Comparison of ENCODE assay signal across 13 cellular contexts in the genomic region with DNA sequence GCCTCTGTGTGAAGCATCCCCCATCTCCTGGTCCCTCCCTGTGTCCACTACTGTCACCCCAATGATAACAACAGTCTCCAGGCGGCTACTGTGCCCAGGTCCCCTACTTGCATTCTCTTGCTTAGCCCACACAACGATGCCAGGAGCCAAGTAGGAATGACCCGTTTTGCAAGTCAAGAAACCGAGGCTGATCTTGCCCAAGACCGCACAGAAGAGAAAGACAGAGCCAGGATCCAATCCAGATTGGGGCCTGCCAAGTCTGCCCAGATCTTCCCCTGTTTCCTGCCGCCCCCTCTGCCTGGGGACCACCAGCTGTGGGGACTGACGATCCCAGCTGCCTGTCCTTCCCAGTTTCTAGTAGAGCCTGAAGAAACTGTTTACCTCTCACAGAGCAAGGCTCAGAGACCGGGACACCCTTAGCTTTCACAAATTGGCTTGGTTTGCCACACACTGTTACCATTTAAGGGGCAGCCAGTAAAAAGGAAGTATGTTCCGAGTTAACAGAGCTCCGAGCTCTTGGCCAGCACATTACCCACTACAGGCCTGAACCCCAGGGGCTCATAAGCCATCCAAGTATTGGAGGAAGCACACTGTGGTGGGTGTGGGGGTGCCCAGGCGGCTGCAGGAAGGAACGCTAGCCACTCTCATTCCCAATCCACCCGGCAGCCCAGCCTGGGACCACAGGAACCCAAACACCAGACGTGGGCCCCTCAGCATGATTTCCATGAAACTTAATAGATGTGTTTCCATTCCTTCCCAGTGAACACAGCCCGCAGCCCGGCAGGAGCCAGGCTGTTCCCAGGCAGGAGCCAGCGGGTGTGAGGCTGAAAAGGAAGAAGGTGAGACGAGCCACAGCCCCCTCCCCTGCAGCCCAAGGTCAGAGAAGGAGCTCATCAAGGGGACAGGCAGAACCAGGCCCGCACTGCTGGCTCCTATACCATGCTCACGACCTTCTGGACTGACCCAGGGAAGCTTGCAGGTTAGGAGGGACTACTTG. TPM values are rescaled to one million over a fixed set of nuclear protein-coding genes. Genes with fewer than 3 reads are reported as not detected.
DNase-seq lines count a peak whose midpoint lies in the region; ATAC-seq and TF ChIP-seq lines count a peak whose summit lies in the region.
"Had no signal": no experiment of that assay in that cellular context is flagged by ENCODE, and none has a peak within 500 bp of the region (broad histone marks: within the 10 kb centered on the region; RNA-seq: fewer than 3 reads in every experiment).

No MANE protein-coding gene starts in this region.

- H3K4me1 Mint-ChIP-seq in Calu3 (ENCODE audit: low read depth, unreplicated experiment): no peaks in the 10 kb centered on the region

- intact Hi-C loops in esophagus muscularis mucosa (cut with DNase I) (no loop called here), Calu3 (cut with micrococcal nuclease; ENCODE audit: unreplicated experiment) (no loop called here)

- peaks cover 0 to 90% (median 71%) of the 10 kb centered on the region in 4 donors for H3K4me1 ChIP-seq in esophagus muscularis mucosa
- no peaks in the 10 kb centered on the region for H3K4me1 ChIP-seq in mucosa of rectum (ENCODE audit: control insufficient read depth in 2 of 2, insufficient read depth in 2 of 2, low read length in 2 of 2)
- H3K4me1 ChIP-seq in tibial nerve: peaks cover 0 to 84% (median 20%) of the 10 kb centered on the region in 4 donors

- H3K4me3 Mint-ChIP-seq in Calu3 (ENCODE audit: low read depth, unreplicated experiment): no peak overlapping the region

- TF ChIP-seq CTCF in WERI-Rb-1 (IDR thresholded peaks at IDR 0.05; ENCODE audit: low read depth, low read length) (no peak), esophagus muscularis mucosa (IDR thresholded peaks at IDR 0.05) (no peak), tibial nerve (IDR thresholded peaks at IDR 0.05) (no peak), Calu3 (IDR thresholded peaks at IDR 0.05; ENCODE audit: unreplicated experiment) (no peak)

- peaks cover 28% of the 10 kb centered on the region for H3K36me3 ChIP-seq in WERI-Rb-1
- H3K36me3 ChIP-seq in esophagus muscularis mucosa: no peaks in the 10 kb centered on the region
- no peaks in the 10 kb centered on the region for H3K36me3 ChIP-seq in mucosa of rectum (ENCODE audit: control insufficient read depth in 2 of 2, insufficient read depth in 2 of 2, low read length in 2 of 2)
- no peaks in the 10 kb centered on the region for H3K36me3 ChIP-seq in tibial nerve

- H3K9me3 ChIP-seq in WERI-Rb-1 (ENCODE audit: severe bottlenecking): no peaks in the 10 kb centered on the region
- no peaks in the 10 kb centered on the region for H3K9me3 ChIP-seq in esophagus muscularis mucosa
- no peaks in the 10 kb centered on the region for H3K9me3 ChIP-seq in mucosa of rectum (ENCODE audit: control insufficient read depth in 2 of 2, low read length in 2 of 2)
- no peaks in the 10 kb centered on the region for H3K9me3 ChIP-seq in tibial nerve

- CTCF ChIA-PET in Calu3 (lab: Charles Lee): no interaction called here

- no peak for ATAC-seq in HG03097 (IDR thresholded peaks at IDR 0.05; ENCODE audit: low FRiP score, unreplicated experiment)
- ATAC-seq: SK-N-SH treated with all-trans-retinoic acid at 6 μM for 48 hours had no signal

- 66% methylated on average over 17 of the region's 20 CpGs for WGBS in esophagus muscularis mucosa
- 35 to 38% methylated on average over 20 of the region's 20 CpGs for WGBS in tibial nerve, 2 donors

- H3K9ac ChIP-seq in mucosa of rectum (ENCODE audit: low read depth in 1 of 2, low read length in 2 of 2): no peak overlapping the region

- no peak for TF ChIP-seq EP300 in esophagus muscularis mucosa (IDR thresholded peaks at IDR 0.05)
- no peak for TF ChIP-seq EP300 in tibial nerve (IDR thresholded peaks at IDR 0.05)

- no peak for DNase-seq in WERI-Rb-1
- no peak for DNase-seq in esophagus muscularis mucosa (ENCODE audit: extremely low spot score)
- DNase-seq in tibial nerve (ENCODE audit: low spot score in 2 of 2): peak in 1 of 2 donors; percentile 24
- DNase-seq in AG08396 (ENCODE audit: low spot score): no peak
- DNase-seq in Calu3: no peak
- DNase-seq: activated CD4-positive, alpha-beta T cell treated with anti-CD3 and anti-CD28 coated beads for 4 hours; islet precursor cell; NCI-H1105 treated with DMSO at 0.1 percent for 48 hours; NCI-H69 had no signal

- H3K4me3 ChIP-seq in WERI-Rb-1 (ENCODE audit: low read depth, low read length) (no peak overlapping the region), esophagus muscularis mucosa (no peak overlapping the region), mucosa of rectum (ENCODE audit: low read length in 2 of 2) (no peak overlapping the region), tibial nerve (no peak overlapping the region)

- no peaks in the 10 kb centered on the region for H3K36me3 Mint-ChIP-seq in Calu3 (ENCODE audit: insufficient read depth, unreplicated experiment)

- H3K27ac Mint-ChIP-seq in Calu3 (ENCODE audit: unreplicated experiment): no peak overlapping the region

- H3K9me3 Mint-ChIP-seq in Calu3 (ENCODE audit: low read depth, unreplicated experiment): no peaks in the 10 kb centered on the region

- peak overlapping the region; percentile 74 for H3K27ac ChIP-seq in WERI-Rb-1
- H3K27ac ChIP-seq in esophagus muscularis mucosa (replicated peaks in 1 of 4): peak overlapping the region; percentile 62 to 88 (median 73)
- H3K27ac ChIP-seq in mucosa of rectum (ENCODE audit: low read depth in 2 of 2, low read length in 2 of 2): peak overlapping the region; percentile 22 to 43
- peak overlapping the region; percentile 31 to 96 (median 78) for H3K27ac ChIP-seq in tibial nerve
- H3K27ac ChIP-seq: epithelial cell of prostate had no signal

- BruUV-seq in Calu3 (replicated peaks; lab: Mats Ljungman, UMichigan): no TSS peak

- H3K27me3 ChIP-seq in WERI-Rb-1 (ENCODE audit: insufficient read depth, low read depth, severe bottlenecking) (no peaks in the 10 kb centered on the region), esophagus muscularis mucosa (no peaks in the 10 kb centered on the region), mucosa of rectum (ENCODE audit: control insufficient read depth in 2 of 2, insufficient read depth in 2 of 2, low read length in 2 of 2) (peaks cover 0 to 4% of the 10 kb centered on the region in 2 donors), tibial nerve (no peaks in the 10 kb centered on the region)

- TF ChIP-seq POLR2A in esophagus muscularis mucosa (IDR thresholded peaks at IDR 0.05; ENCODE audit: low read depth) (no peak), tibial nerve (IDR thresholded peaks at IDR 0.05) (no peak)

- peaks cover 62% of the 10 kb centered on the region for H3K27me3 Mint-ChIP-seq in Calu3 (ENCODE audit: unreplicated experiment)

RNA-seq across cellular contexts. Expression of a gene that starts 7.9 kb away (rescaled TPM):
- total RNA-seq in esophagus muscularis mucosa: 10 to 100 TPM in 1 of 4 donors, 1 to 10 TPM in 3; 7.3 to 13.3 (median 8.5) TPM
- 10 to 100 TPM; 12.0 to 36.3 (median 23.1) TPM for total RNA-seq in tibial nerve
- not detected in 2 replicates for total RNA-seq in Calu3 (2022)

RNA-seq across cellular contexts. Expression of a gene that starts 51.4 kb away (rescaled TPM):
- total RNA-seq in esophagus muscularis mucosa (under 1 TPM in 2 of 4 donors, not detected in 2; 0.66 to 0.92 TPM), tibial nerve (under 1 TPM in 1 of 4 donors, not detected in 3; 0.84 TPM), Calu3 (2022) (not detected in 2 replicates)
